ENCODE assay signal across 27 cellular contexts in the genomic region with DNA sequence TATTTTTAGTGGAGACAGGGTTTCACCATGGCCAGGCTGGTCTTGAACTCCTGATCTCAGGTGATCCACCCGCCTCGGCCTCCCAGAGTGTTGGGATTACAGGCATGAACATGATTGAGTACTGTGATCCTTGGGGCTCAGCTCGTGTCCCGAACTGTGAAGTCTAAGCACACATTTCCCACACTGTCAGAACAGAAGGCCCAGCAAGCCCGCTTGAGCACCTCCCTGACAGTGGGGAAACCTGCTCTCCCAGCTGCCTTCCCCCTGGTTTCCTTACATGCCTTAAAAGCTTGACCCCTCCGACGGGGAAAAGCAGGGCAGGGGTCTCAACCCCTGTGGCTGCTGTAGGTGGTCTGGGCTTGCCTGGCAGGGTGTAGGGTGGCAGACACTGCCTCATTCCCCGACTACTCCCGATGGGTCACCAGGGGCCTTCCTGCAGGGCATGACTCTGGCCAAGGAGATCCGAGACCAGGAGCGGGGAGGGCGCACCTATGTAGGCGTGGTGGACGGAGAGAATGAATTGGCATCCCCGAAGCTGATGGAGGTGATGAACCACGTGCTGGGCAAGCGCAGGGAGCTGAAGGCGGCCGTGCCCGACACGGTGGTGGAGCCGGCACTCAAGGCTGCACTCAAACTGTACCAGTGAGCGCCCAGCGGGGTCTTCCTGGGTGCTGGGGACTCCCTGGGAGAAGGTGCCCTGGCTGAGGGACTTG. TPM values are rescaled to one million over a fixed set of nuclear protein-coding genes. Genes with fewer than 3 reads are reported as not detected.
DNase-seq lines count a peak whose midpoint lies in the region; ATAC-seq, FAIRE-seq and TF ChIP-seq lines count a peak whose summit lies in the region.
"Had no signal": no experiment of that assay in that cellular context is flagged by ENCODE, and none has a peak within 500 bp of the region (broad histone marks: within the 10 kb centered on the region; RNA-seq: fewer than 3 reads in every experiment).

No MANE protein-coding gene starts in this region.

- no peak for TF ChIP-seq EP300 in HepG2 (IDR thresholded peaks at IDR 0.05; ENCODE audit: low read depth in 2 of 2, low read length in 2 of 2)
- TF ChIP-seq EP300 in HepG2 (CRISPR knock-in tag; IDR thresholded peaks at IDR 0.05; ENCODE audit: borderline replicate concordance): no peak

- H3K36me3 ChIP-seq in heart right ventricle: no peaks in the 10 kb centered on the region
- peaks cover 55 to 71% of the 10 kb centered on the region in 2 experiments for H3K36me3 ChIP-seq in HepG2 (replicated peaks in 1 of 2; ENCODE audit: control insufficient read depth in 1 of 2, insufficient read depth in 2 of 2, low read length in 2 of 2)
- H3K36me3 ChIP-seq in osteoblast (ENCODE audit: insufficient read depth, low read length): no peaks in the 10 kb centered on the region

- BruUV-seq in HepG2 (replicated peaks; lab: Mats Ljungman, UMichigan): no TSS peak

- in situ Hi-C loops in HepG2 (cut with HindIII; ENCODE audit: extremely low pct_ligation_motif_present, low pct_unique_long_range_greater_than_20kb): no loop called here

- CTCF ChIA-PET in HepG2 (lab: Yijun Ruan, JAX; ENCODE audit: low intra/inter-chr PET ratio, low total read pairs): no interaction called here

- DNase-seq in Right ventricle myocardium inferior (ENCODE audit: missing footprints) (peak; percentile 11), heart right ventricle (no peak), HepG2 (ENCODE audit: low spot score) (no peak), osteoblast (ENCODE audit: insufficient read length, low spot score, missing footprints) (peak; percentile 58), 8988T (no peak), HFFc6 (no peak)
- DNase-seq: DMS53, Kasumi-1, MV-4-11, NCI-H1105, NCI-H1436 treated with DMSO at 0.1 percent for 48 hours, NCI-H1930, NCI-H2107, NCI-H526 treated with DMSO at 0.1 percent for 48 hours, RPMI8226, SHP77 had no signal

- H3K9me3 Mint-ChIP-seq in HFFc6: no peaks in the 10 kb centered on the region

- H3K4me3 ChIP-seq in heart right ventricle (no peak overlapping the region), HepG2 (replicated peaks in 1 of 3; ENCODE audit: insufficient read depth in 1 of 3, low read depth in 2 of 3, low read length in 3 of 3) (no peak overlapping the region), osteoblast (ENCODE audit: insufficient read depth, low read length) (no peak overlapping the region)

- 92 to 96% methylated on average over 24 of the region's 24 CpGs for WGBS in heart right ventricle, 2 donors
- 99% methylated on average over 21 of the region's 24 CpGs for WGBS in HepG2 (ENCODE audit: low lambda C conversion rate)

- H3K4me1 ChIP-seq in heart right ventricle (no peaks in the 10 kb centered on the region), HepG2 (ENCODE audit: insufficient read depth, low read length) (no peaks in the 10 kb centered on the region), osteoblast (ENCODE audit: insufficient read depth, low read length) (no peaks in the 10 kb centered on the region)

- H3K27me3 Mint-ChIP-seq in HFFc6 (ENCODE audit: insufficient read depth): peaks cover 45% of the 10 kb centered on the region

- H3K4me3 Mint-ChIP-seq in HFFc6: no peak overlapping the region

- ATAC-seq in Right ventricle myocardium inferior (no peak), heart right ventricle (no peak), HepG2 (no peak; the same call in 2 of the 3 replicates), GM21515 (IDR thresholded peaks at IDR 0.05; ENCODE audit: unreplicated experiment) (no peak), GM19395 (IDR thresholded peaks at IDR 0.05; ENCODE audit: unreplicated experiment) (no peak)

- no peaks in the 10 kb centered on the region for H3K4me1 Mint-ChIP-seq in HFFc6 (ENCODE audit: low read depth)

- TF ChIP-seq CTCF in heart right ventricle (IDR thresholded peaks at IDR 0.05): no peak
- TF ChIP-seq CTCF in HepG2 (CRISPR knock-in tag; IDR thresholded peaks at IDR 0.05): no peak
- TF ChIP-seq CTCF in osteoblast (IDR thresholded peaks at IDR 0.05; ENCODE audit: extremely low read depth, low read depth, low read length): no peak
- no peak for TF ChIP-seq CTCF in HFFc6 (IDR thresholded peaks at IDR 0.05)

- H3K27me3 ChIP-seq in heart right ventricle (no peaks in the 10 kb centered on the region), HepG2 (ENCODE audit: control insufficient read depth in 1 of 2, insufficient read depth in 2 of 2, low read length in 2 of 2) (no peaks in the 10 kb centered on the region), osteoblast (ENCODE audit: insufficient read depth, low read length) (peaks cover 6% of the 10 kb centered on the region)

- intact Hi-C loops in Right ventricle myocardium inferior (cut with DNase I) (no loop called here), heart right ventricle (cut with DNase I) (no loop called here), HepG2 (cut with micrococcal nuclease; ENCODE audit: unreplicated experiment) (no loop called here)

- TF ChIP-seq RAD21 in HepG2 (CRISPR knock-in tag; IDR thresholded peaks at IDR 0.05): no peak

- no peaks in the 10 kb centered on the region for H3K36me3 Mint-ChIP-seq in HFFc6 (ENCODE audit: low read depth)

- TF ChIP-seq POLR2A in HepG2 (IDR thresholded peaks at IDR 0.05; ENCODE audit: insufficient read depth in 1 of 2, low read depth in 2 of 2, low read length in 2 of 2): peak in 1 of 2 experiments; percentile 20; a peak in 1 of 4 replicates

- H3K9ac ChIP-seq in HepG2 (ENCODE audit: insufficient read depth, low read depth, low read length): no peak overlapping the region

- H3K4me2 ChIP-seq in HepG2 (ENCODE audit: low read depth, low read length): no peak overlapping the region
- H3K4me2 ChIP-seq in osteoblast (ENCODE audit: insufficient read depth, low read length): no peak overlapping the region

- H4K20me1 ChIP-seq in HepG2 (ENCODE audit: insufficient read depth, low read length) (no peaks in the 10 kb centered on the region), osteoblast (ENCODE audit: insufficient read depth, low read length) (no peaks in the 10 kb centered on the region)

- no peak for FAIRE-seq in HepG2 (lab: Jason Lieb, UNC)
- FAIRE-seq: D721Med, H1 had no signal

- no peak overlapping the region for H3K27ac Mint-ChIP-seq in HFFc6

- H2AFZ ChIP-seq in HepG2 (ENCODE audit: low read length) (no peak overlapping the region), osteoblast (ENCODE audit: low read length) (no peak overlapping the region)

- H3K9me3 ChIP-seq in heart right ventricle (no peaks in the 10 kb centered on the region), HepG2 (ENCODE audit: low read length) (no peaks in the 10 kb centered on the region), osteoblast (ENCODE audit: low read depth, low read length) (no peaks in the 10 kb centered on the region)

- H3K79me2 ChIP-seq in HepG2 (ENCODE audit: insufficient read depth, low read length) (no peaks in the 10 kb centered on the region), osteoblast (ENCODE audit: insufficient read depth, low read length) (no peaks in the 10 kb centered on the region)

- H3K27ac ChIP-seq in heart right ventricle: no peak overlapping the region
- no peak overlapping the region for H3K27ac ChIP-seq in HepG2 (ENCODE audit: extremely low read length, insufficient read depth, low read length)
- no peak overlapping the region for H3K27ac ChIP-seq in osteoblast (ENCODE audit: low read depth, low read length)
- H3K27ac ChIP-seq: HL-60 had no signal

- POLR2A ChIA-PET in HepG2 (lab: Yijun Ruan, JAX): interaction anchor here (3.9 to 6.3 kb wide), 2 partner anchors 9 to 15 kb away, joined by 27 to 59 read pairs; a partner anchor contains a TSS

RNA-seq across cellular contexts. Expression of a gene that starts 10.1 kb away (rescaled TPM):
- total RNA-seq in Right ventricle myocardium inferior: not detected
- not detected for total RNA-seq in heart right ventricle
- polyA plus RNA-seq in heart right ventricle: under 1 TPM in 1 of 2 donors, not detected in 1; 0.06 TPM
- total RNA-seq in HepG2 (2016; rRNA removed; fragmentation: Illumina TruSeq; extraction: Trizol): 301 and 337 TPM in 2 replicates
- 59.0 and 67.7 TPM in 2 replicates for total RNA-seq in HepG2 (2016; cell fraction: cytosol; rRNA removed; fragmentation: Illumina TruSeq; extraction: Trizol; ENCODE audit: low read depth)
- 281 and 313 TPM in 2 replicates for total RNA-seq in HepG2 (2016; cell fraction: insoluble cytoplasmic fraction; rRNA removed; fragmentation: Illumina TruSeq; extraction: Trizol)
- total RNA-seq in HepG2 (2016; cell fraction: membrane; rRNA removed; fragmentation: Illumina TruSeq; extraction: Trizol): 183 and 224 TPM in 2 replicates
- total RNA-seq in HepG2 (2016; cell fraction: nucleus; rRNA removed; fragmentation: Illumina TruSeq; extraction: Trizol): 188 and 190 TPM in 2 replicates
- polyA plus RNA-seq in HepG2 (2011; rRNA removed): 287 and 352 TPM in 2 replicates
- polyA plus RNA-seq in HepG2 (2011; cell fraction: cytosol; rRNA removed): 169 and 211 TPM in 2 replicates
- polyA plus RNA-seq in HepG2 (2011; cell fraction: nucleus; rRNA removed): 756 and 778 TPM in 2 replicates
- polyA plus RNA-seq in HepG2 (2012): 201 and 249 TPM in 2 replicates
- polyA plus RNA-seq in HepG2 (2016; cell fraction: cytosol; fragmentation: Illumina TruSeq; extraction: Trizol; ENCODE audit: low read depth): 85.6 and 100 TPM in 2 replicates
- polyA plus RNA-seq in HepG2 (2016; cell fraction: insoluble cytoplasmic fraction; fragmentation: Illumina TruSeq; extraction: Trizol; ENCODE audit: low read depth): 215 and 265 TPM in 2 replicates
- 117 and 144 TPM in 2 replicates for polyA plus RNA-seq in HepG2 (2016; cell fraction: membrane; fragmentation: Illumina TruSeq; extraction: Trizol; ENCODE audit: low read depth)
- 336 and 399 TPM in 2 replicates for polyA plus RNA-seq in HepG2 (2016; cell fraction: nucleus; fragmentation: Illumina TruSeq; extraction: Trizol; ENCODE audit: insufficient read depth, low read depth)
- 0.19 and 699 TPM in 2 replicates for polyA minus RNA-seq in HepG2 (2011; rRNA and poly(A)+ RNA removed; ENCODE audit: low replicate concordance)
- 138 and 156 TPM in 2 replicates for polyA minus RNA-seq in HepG2 (2011; cell fraction: cytosol; rRNA and poly(A)+ RNA removed)
- polyA minus RNA-seq in HepG2 (2011; cell fraction: nucleus; rRNA and poly(A)+ RNA removed): 112 and 120 TPM in 2 replicates
- total RNA-seq in osteoblast: under 0.01 TPM in 1 of 2 replicates, not detected in the other
- not detected for total RNA-seq in HFFc6 (2021; fragmentation: NEBNext Ultra II Directional; extraction: Animal tissue kit (Norgen Biotek cat#: 25700))
- total RNA-seq: A172, G401, M059J had no signal
- polyA plus RNA-seq: BJ had no signal

RNA-seq across cellular contexts. Expression of a gene that starts 29.3 kb away (rescaled TPM):
- total RNA-seq in Right ventricle myocardium inferior (101 TPM), heart right ventricle (100 to 1,000 TPM in 2 of 10 donors, 10 to 100 TPM in 8; 77.9 to 118 (median 89.5) TPM), HepG2 (2016; rRNA removed; fragmentation: Illumina TruSeq; extraction: Trizol) (78.5 and 91.0 TPM in 2 replicates), osteoblast (53.3 and 71.7 TPM in 2 replicates)
- polyA plus RNA-seq in heart right ventricle (10 to 100 TPM; 84.2 to 95.0 TPM), HepG2 (2011; rRNA removed) (268 and 270 TPM in 2 replicates)
- 61.6 and 62.5 TPM in 2 replicates for total RNA-seq in HepG2 (2016; cell fraction: cytosol; rRNA removed; fragmentation: Illumina TruSeq; extraction: Trizol; ENCODE audit: low read depth)
- 72.7 and 92.2 TPM in 2 replicates for total RNA-seq in HepG2 (2016; cell fraction: insoluble cytoplasmic fraction; rRNA removed; fragmentation: Illumina TruSeq; extraction: Trizol)
- total RNA-seq in HepG2 (2016; cell fraction: membrane; rRNA removed; fragmentation: Illumina TruSeq; extraction: Trizol): 98.7 and 108 TPM in 2 replicates
- total RNA-seq in HepG2 (2016; cell fraction: nucleus; rRNA removed; fragmentation: Illumina TruSeq; extraction: Trizol): 63.4 and 77.8 TPM in 2 replicates
- 216 and 257 TPM in 2 replicates for polyA plus RNA-seq in HepG2 (2011; cell fraction: cytosol; rRNA removed)
- 595 and 749 TPM in 2 replicates for polyA plus RNA-seq in HepG2 (2011; cell fraction: nucleus; rRNA removed)
- polyA plus RNA-seq in HepG2 (2012): 72.7 and 87.5 TPM in 2 replicates
- 60.8 and 65.7 TPM in 2 replicates for polyA plus RNA-seq in HepG2 (2016; cell fraction: cytosol; fragmentation: Illumina TruSeq; extraction: Trizol; ENCODE audit: low read depth)
- polyA plus RNA-seq in HepG2 (2016; cell fraction: insoluble cytoplasmic fraction; fragmentation: Illumina TruSeq; extraction: Trizol; ENCODE audit: low read depth): 106 and 117 TPM in 2 replicates
- 114 and 123 TPM in 2 replicates for polyA plus RNA-seq in HepG2 (2016; cell fraction: membrane; fragmentation: Illumina TruSeq; extraction: Trizol; ENCODE audit: low read depth)
- polyA plus RNA-seq in HepG2 (2016; cell fraction: nucleus; fragmentation: Illumina TruSeq; extraction: Trizol; ENCODE audit: insufficient read depth, low read depth): 131 and 137 TPM in 2 replicates
- polyA minus RNA-seq in HepG2 (2011; rRNA and poly(A)+ RNA removed; ENCODE audit: low replicate concordance): 139 and 364 TPM in 2 replicates
- 88.3 and 92.0 TPM in 2 replicates for polyA minus RNA-seq in HepG2 (2011; cell fraction: cytosol; rRNA and poly(A)+ RNA removed)
- 159 and 160 TPM in 2 replicates for polyA minus RNA-seq in HepG2 (2011; cell fraction: nucleus; rRNA and poly(A)+ RNA removed)
- 10 to 100 TPM; 72.0 to 82.0 (median 75.5) TPM for total RNA-seq in HFFc6 (2021; fragmentation: NEBNext Ultra II Directional; extraction: Animal tissue kit (Norgen Biotek cat#: 25700))

RNA-seq across cellular contexts. Expression of a gene that starts 46.9 kb away (rescaled TPM):
- total RNA-seq in Right ventricle myocardium inferior (5.4 TPM), heart right ventricle (1 to 10 TPM in 9 of 10 donors, under 1 TPM in 1; 0.64 to 9.1 (median 4.0) TPM), HepG2 (2016; rRNA removed; fragmentation: Illumina TruSeq; extraction: Trizol) (0.21 and 0.33 TPM in 2 replicates), osteoblast (0.29 and 0.36 TPM in 2 replicates)
- polyA plus RNA-seq in heart right ventricle (1 to 10 TPM; 4.5 to 8.0 TPM), HepG2 (2011; rRNA removed) (2.3 and 2.5 TPM in 2 replicates)
- 0.26 and 0.51 TPM in 2 replicates for total RNA-seq in HepG2 (2016; cell fraction: cytosol; rRNA removed; fragmentation: Illumina TruSeq; extraction: Trizol; ENCODE audit: low read depth)
- 0.18 and 0.22 TPM in 2 replicates for total RNA-seq in HepG2 (2016; cell fraction: insoluble cytoplasmic fraction; rRNA removed; fragmentation: Illumina TruSeq; extraction: Trizol)
- 0.31 TPM in 2 replicates for total RNA-seq in HepG2 (2016; cell fraction: membrane; rRNA removed; fragmentation: Illumina TruSeq; extraction: Trizol)
- 0.19 and 0.71 TPM in 2 replicates for total RNA-seq in HepG2 (2016; cell fraction: nucleus; rRNA removed; fragmentation: Illumina TruSeq; extraction: Trizol)
- polyA plus RNA-seq in HepG2 (2011; cell fraction: cytosol; rRNA removed): 1.1 and 1.2 TPM in 2 replicates
- polyA plus RNA-seq in HepG2 (2011; cell fraction: nucleus; rRNA removed): 11.6 and 19.0 TPM in 2 replicates
- 1.5 and 3.8 TPM in 2 replicates for polyA plus RNA-seq in HepG2 (2012)
- polyA plus RNA-seq in HepG2 (2016; cell fraction: cytosol; fragmentation: Illumina TruSeq; extraction: Trizol; ENCODE audit: low read depth): 0.26 and 0.40 TPM in 2 replicates
- polyA plus RNA-seq in HepG2 (2016; cell fraction: insoluble cytoplasmic fraction; fragmentation: Illumina TruSeq; extraction: Trizol; ENCODE audit: low read depth): 0.09 and 0.23 TPM in 2 replicates
- 0.26 and 0.42 TPM in 2 replicates for polyA plus RNA-seq in HepG2 (2016; cell fraction: membrane; fragmentation: Illumina TruSeq; extraction: Trizol; ENCODE audit: low read depth)
- 0.23 and 0.79 TPM in 2 replicates for polyA plus RNA-seq in HepG2 (2016; cell fraction: nucleus; fragmentation: Illumina TruSeq; extraction: Trizol; ENCODE audit: insufficient read depth, low read depth)
- 0.14 and 2.9 TPM in 2 replicates for polyA minus RNA-seq in HepG2 (2011; rRNA and poly(A)+ RNA removed; ENCODE audit: low replicate concordance)
- 0.35 and 1.5 TPM in 2 replicates for polyA minus RNA-seq in HepG2 (2011; cell fraction: cytosol; rRNA and poly(A)+ RNA removed)
- polyA minus RNA-seq in HepG2 (2011; cell fraction: nucleus; rRNA and poly(A)+ RNA removed): 3.7 and 5.4 TPM in 2 replicates
- under 1 TPM; 0.05 to 0.16 (median 0.11) TPM for total RNA-seq in HFFc6 (2021; fragmentation: NEBNext Ultra II Directional; extraction: Animal tissue kit (Norgen Biotek cat#: 25700))
- total RNA-seq: A172, Daoy, SK-MEL-5 had no signal

Comparison
In these comparisons a context has a peak if more than half of its experiments do, and no peak if none do; other contexts are left out.
1. DNase-seq: peak in Right ventricle myocardium inferior (single experiment) and osteoblast (single experiment); none in heart right ventricle (0 of 2), HepG2 (single experiment), 8988T (single experiment) and HFFc6 (single experiment).
2. RNA of a gene that starts 10.1 kb away (total RNA-seq): 59.0 to 337 TPM in HepG2; not detected in Right ventricle myocardium inferior (single experiment), not detected in heart right ventricle, under 0.01 TPM in osteoblast and not detected in HFFc6; every median in the first group is over 10 times any median in the second.